1 cellular context compared by ENCODE assay signal in the genomic region with DNA sequence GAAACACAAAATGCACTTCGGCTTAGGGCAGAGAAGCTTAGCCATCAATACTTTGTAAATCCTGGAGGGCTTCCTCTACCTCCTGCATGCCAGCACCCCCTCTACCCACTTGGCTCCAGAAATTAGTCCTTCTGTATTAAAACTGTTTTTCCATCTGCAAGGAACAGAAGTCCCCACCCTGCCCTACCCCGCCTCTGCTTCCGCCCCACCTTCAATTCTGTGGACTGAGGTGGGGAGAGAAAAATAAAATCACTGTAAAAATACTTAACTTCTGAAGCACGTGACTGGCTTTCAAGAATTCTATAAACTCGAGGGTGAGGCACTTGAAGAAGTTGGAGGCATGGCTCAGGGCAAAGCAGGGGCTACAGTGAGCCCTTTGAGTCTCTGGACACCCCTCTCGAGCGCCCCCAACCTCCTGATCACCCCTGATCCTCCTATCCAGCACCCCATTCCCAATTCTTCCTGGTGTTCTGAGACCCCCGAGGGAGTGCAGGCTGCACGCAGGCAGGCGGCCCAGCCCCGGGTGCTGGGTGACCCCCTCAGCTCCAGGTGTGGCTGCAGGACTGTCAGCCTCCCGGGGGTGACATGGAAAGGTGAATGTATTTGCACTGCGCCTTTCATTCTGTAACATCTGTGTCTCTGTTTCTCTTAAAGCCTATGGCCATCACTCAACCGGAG.
TF ChIP-seq lines count a peak whose summit lies in the region.

No MANE protein-coding gene starts in this region.

TF ChIP-seq in WTC11, 78 proteins besides CTCF, POLR2A, EP300 and RAD21 (continued from another document):
- TF ChIP-seq, protein P1, sequence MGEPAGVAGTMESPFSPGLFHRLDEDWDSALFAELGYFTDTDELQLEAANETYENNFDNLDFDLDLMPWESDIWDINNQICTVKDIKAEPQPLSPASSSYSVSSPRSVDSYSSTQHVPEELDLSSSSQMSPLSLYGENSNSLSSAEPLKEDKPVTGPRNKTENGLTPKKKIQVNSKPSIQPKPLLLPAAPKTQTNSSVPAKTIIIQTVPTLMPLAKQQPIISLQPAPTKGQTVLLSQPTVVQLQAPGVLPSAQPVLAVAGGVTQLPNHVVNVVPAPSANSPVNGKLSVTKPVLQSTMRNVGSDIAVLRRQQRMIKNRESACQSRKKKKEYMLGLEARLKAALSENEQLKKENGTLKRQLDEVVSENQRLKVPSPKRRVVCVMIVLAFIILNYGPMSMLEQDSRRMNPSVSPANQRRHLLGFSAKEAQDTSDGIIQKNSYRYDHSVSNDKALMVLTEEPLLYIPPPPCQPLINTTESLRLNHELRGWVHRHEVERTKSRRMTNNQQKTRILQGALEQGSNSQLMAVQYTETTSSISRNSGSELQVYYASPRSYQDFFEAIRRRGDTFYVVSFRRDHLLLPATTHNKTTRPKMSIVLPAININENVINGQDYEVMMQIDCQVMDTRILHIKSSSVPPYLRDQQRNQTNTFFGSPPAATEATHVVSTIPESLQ (CRISPR knock-in tag; IDR thresholded peaks at IDR 0.05): no peak
- no peak for TF ChIP-seq ZNF121 (CRISPR knock-in tag; IDR thresholded peaks at IDR 0.05)
- TF ChIP-seq, protein P2, sequence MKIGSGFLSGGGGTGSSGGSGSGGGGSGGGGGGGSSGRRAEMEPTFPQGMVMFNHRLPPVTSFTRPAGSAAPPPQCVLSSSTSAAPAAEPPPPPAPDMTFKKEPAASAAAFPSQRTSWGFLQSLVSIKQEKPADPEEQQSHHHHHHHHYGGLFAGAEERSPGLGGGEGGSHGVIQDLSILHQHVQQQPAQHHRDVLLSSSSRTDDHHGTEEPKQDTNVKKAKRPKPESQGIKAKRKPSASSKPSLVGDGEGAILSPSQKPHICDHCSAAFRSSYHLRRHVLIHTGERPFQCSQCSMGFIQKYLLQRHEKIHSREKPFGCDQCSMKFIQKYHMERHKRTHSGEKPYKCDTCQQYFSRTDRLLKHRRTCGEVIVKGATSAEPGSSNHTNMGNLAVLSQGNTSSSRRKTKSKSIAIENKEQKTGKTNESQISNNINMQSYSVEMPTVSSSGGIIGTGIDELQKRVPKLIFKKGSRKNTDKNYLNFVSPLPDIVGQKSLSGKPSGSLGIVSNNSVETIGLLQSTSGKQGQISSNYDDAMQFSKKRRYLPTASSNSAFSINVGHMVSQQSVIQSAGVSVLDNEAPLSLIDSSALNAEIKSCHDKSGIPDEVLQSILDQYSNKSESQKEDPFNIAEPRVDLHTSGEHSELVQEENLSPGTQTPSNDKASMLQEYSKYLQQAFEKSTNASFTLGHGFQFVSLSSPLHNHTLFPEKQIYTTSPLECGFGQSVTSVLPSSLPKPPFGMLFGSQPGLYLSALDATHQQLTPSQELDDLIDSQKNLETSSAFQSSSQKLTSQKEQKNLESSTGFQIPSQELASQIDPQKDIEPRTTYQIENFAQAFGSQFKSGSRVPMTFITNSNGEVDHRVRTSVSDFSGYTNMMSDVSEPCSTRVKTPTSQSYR (CRISPR knock-in tag; IDR thresholded peaks at IDR 0.05): no peak
- TF ChIP-seq, protein P3, sequence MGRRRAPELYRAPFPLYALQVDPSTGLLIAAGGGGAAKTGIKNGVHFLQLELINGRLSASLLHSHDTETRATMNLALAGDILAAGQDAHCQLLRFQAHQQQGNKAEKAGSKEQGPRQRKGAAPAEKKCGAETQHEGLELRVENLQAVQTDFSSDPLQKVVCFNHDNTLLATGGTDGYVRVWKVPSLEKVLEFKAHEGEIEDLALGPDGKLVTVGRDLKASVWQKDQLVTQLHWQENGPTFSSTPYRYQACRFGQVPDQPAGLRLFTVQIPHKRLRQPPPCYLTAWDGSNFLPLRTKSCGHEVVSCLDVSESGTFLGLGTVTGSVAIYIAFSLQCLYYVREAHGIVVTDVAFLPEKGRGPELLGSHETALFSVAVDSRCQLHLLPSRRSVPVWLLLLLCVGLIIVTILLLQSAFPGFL (CRISPR knock-in tag; IDR thresholded peaks at IDR 0.05; ENCODE audit: borderline replicate concordance): no peak
- TF ChIP-seq KAT7 (CRISPR knock-in tag; IDR thresholded peaks at IDR 0.05; ENCODE audit: borderline replicate concordance): no peak
- no peak for TF ChIP-seq TEAD1 (CRISPR knock-in tag; IDR thresholded peaks at IDR 0.05)
- TF ChIP-seq, protein P4, sequence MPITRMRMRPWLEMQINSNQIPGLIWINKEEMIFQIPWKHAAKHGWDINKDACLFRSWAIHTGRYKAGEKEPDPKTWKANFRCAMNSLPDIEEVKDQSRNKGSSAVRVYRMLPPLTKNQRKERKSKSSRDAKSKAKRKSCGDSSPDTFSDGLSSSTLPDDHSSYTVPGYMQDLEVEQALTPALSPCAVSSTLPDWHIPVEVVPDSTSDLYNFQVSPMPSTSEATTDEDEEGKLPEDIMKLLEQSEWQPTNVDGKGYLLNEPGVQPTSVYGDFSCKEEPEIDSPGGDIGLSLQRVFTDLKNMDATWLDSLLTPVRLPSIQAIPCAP (CRISPR knock-in tag; IDR thresholded peaks at IDR 0.05): no peak
- no peak for TF ChIP-seq SP1 (CRISPR knock-in tag; conservative IDR thresholded peaks at IDR 0.05)
- TF ChIP-seq, protein P5, sequence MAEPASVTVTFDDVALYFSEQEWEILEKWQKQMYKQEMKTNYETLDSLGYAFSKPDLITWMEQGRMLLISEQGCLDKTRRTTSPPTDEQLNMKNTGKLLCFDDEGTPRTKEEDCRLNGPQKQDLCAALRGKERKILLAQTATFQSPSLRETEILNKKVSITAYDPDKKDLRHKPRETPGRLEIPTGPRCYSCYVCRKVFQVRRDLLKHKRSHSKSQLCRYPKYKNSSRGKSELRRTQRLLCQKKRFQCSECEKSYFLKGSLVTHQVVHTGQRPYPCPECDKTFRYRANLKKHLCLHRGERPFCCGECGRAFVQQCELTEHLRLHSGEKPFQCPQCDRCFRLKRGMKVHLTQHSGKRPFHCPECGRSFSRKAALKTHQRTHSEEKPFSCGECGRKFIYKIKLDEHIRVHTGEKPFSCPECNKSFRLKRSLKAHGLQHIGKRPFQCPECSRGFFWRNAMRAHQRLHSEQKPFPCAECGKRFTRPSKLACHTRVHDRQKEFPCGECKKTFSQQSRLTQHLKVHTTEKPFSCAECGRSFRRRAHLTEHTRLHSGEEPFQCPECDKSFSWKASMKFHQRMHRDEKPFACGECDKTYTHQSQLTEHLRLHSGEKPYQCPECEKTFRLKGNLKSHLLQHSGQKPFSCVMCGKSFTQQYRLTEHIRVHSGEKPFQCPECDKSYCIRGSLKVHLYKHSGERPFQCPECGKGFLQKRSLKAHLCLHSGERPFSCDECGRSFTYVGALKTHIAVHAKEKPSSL (CRISPR knock-in tag; conservative IDR thresholded peaks at IDR 0.05): no peak
- TF ChIP-seq, protein P6, sequence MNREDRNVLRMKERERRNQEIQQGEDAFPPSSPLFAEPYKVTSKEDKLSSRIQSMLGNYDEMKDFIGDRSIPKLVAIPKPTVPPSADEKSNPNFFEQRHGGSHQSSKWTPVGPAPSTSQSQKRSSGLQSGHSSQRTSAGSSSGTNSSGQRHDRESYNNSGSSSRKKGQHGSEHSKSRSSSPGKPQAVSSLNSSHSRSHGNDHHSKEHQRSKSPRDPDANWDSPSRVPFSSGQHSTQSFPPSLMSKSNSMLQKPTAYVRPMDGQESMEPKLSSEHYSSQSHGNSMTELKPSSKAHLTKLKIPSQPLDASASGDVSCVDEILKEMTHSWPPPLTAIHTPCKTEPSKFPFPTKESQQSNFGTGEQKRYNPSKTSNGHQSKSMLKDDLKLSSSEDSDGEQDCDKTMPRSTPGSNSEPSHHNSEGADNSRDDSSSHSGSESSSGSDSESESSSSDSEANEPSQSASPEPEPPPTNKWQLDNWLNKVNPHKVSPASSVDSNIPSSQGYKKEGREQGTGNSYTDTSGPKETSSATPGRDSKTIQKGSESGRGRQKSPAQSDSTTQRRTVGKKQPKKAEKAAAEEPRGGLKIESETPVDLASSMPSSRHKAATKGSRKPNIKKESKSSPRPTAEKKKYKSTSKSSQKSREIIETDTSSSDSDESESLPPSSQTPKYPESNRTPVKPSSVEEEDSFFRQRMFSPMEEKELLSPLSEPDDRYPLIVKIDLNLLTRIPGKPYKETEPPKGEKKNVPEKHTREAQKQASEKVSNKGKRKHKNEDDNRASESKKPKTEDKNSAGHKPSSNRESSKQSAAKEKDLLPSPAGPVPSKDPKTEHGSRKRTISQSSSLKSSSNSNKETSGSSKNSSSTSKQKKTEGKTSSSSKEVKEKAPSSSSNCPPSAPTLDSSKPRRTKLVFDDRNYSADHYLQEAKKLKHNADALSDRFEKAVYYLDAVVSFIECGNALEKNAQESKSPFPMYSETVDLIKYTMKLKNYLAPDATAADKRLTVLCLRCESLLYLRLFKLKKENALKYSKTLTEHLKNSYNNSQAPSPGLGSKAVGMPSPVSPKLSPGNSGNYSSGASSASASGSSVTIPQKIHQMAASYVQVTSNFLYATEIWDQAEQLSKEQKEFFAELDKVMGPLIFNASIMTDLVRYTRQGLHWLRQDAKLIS (CRISPR knock-in tag; IDR thresholded peaks at IDR 0.05; ENCODE audit: borderline replicate concordance): no peak
TF ChIP-seq in WTC11: peak in this region for 0.
